Comparison of ENCODE assay signal across 13 cellular contexts in genomic region chr2:38463752-38464151, GRCh38.
DNase-seq lines count a peak whose midpoint lies in the region; TF ChIP-seq lines count a peak whose summit lies in the region.
"Had no signal": no experiment of that assay in that cellular context is flagged by ENCODE, and none has a peak within 500 bp of the region (broad histone marks: within the 10 kb centered on the region; RNA-seq: fewer than 3 reads in every experiment).

No MANE protein-coding gene starts in this region.

- H3K27me3 Mint-ChIP-seq in type B pancreatic cell = no peaks in the 10 kb centered on the region

- POLR2A ChIA-PET in HEK293T (lab: Yijun Ruan, JAX) = no interaction called here

- no peak overlapping the region for H3K4me3 Mint-ChIP-seq in type B pancreatic cell
- H3K4me3 Mint-ChIP-seq: CD4-positive, CD25-positive, alpha-beta regulatory T cell had no signal

- peaks cover 0 to 5% of the 10 kb centered on the region in 2 donors for H3K4me1 ChIP-seq in esophagus (ENCODE audit: control insufficient read depth in 2 of 2, insufficient read depth in 2 of 2, low read length in 1 of 2)
- peaks cover 63% of the 10 kb centered on the region for H3K4me1 ChIP-seq in muscle layer of colon (ENCODE audit: insufficient read depth, low read length)

- no peaks in the 10 kb centered on the region for H3K9me3 ChIP-seq in esophagus (ENCODE audit: control insufficient read depth in 2 of 2, insufficient read depth in 1 of 2, low read depth in 1 of 2, low read length in 1 of 2)
- no peaks in the 10 kb centered on the region for H3K9me3 ChIP-seq in muscle layer of colon (ENCODE audit: low read length)
- H3K9me3 ChIP-seq: BLaER1 treated with 17β-estradiol and CSF1 and Interleukin-3, amounts not matched to agents 10 nM and 100 nM had no signal

- 85 to 87% methylated on average over 4 of the region's 4 CpGs for WGBS in esophagus, 2 donors

- H3K27ac ChIP-seq in esophagus (ENCODE audit: low read depth in 2 of 2, low read length in 1 of 2) = peak overlapping the region; percentile 38 to 57
- peak overlapping the region; percentile 31 for H3K27ac ChIP-seq in muscle layer of colon (ENCODE audit: low read depth, low read length)
- H3K27ac ChIP-seq in coronary artery = no peak overlapping the region
- H3K27ac ChIP-seq: BLaER1 treated with 17β-estradiol and CSF1 and Interleukin-3, amounts not matched to agents 10 nM and 100 nM; GM23248 had no signal

- H3K9ac ChIP-seq in muscle layer of colon (ENCODE audit: low read length) = no peak overlapping the region
- H3K9ac ChIP-seq: BLaER1 treated with 17β-estradiol and CSF1 and Interleukin-3, amounts not matched to agents 10 nM and 100 nM; GM23248 had no signal

- H3K4me1 Mint-ChIP-seq in type B pancreatic cell (ENCODE audit: unreplicated experiment) = peaks cover 25% of the 10 kb centered on the region
- H3K4me1 Mint-ChIP-seq: CD4-positive, CD25-positive, alpha-beta regulatory T cell had no signal

- TF ChIP-seq CTCF in type B pancreatic cell (conservative IDR thresholded peaks at IDR 0.05) (no peak), coronary artery (IDR thresholded peaks at IDR 0.05) (no peak)

- H3K4me3 ChIP-seq in esophagus (ENCODE audit: low read depth in 1 of 2, low read length in 2 of 2) (no peak overlapping the region), muscle layer of colon (ENCODE audit: low read depth in 1 of 2, low read length in 2 of 2) (no peak overlapping the region), coronary artery (no peak overlapping the region)
- H3K4me3 ChIP-seq: BLaER1 treated with 17β-estradiol and CSF1 and Interleukin-3, amounts not matched to agents 10 nM and 100 nM; GM23248 had no signal

- H3K36me3 ChIP-seq in esophagus (ENCODE audit: control insufficient read depth in 2 of 2, insufficient read depth in 2 of 2, low read length in 1 of 2) (no peaks in the 10 kb centered on the region), muscle layer of colon (ENCODE audit: insufficient read depth, low read length) (no peaks in the 10 kb centered on the region)
- H3K36me3 ChIP-seq: BLaER1 treated with 17β-estradiol and CSF1 and Interleukin-3, amounts not matched to agents 10 nM and 100 nM had no signal

- H3K27me3 ChIP-seq in esophagus (ENCODE audit: control insufficient read depth in 1 of 2, insufficient read depth in 2 of 2, low read length in 2 of 2) = no peaks in the 10 kb centered on the region
- no peaks in the 10 kb centered on the region for H3K27me3 ChIP-seq in muscle layer of colon (ENCODE audit: control insufficient read depth in 1 of 2, insufficient read depth in 2 of 2, low read length in 2 of 2)
- H3K27me3 ChIP-seq: BLaER1 treated with 17β-estradiol and CSF1 and Interleukin-3, amounts not matched to agents 10 nM and 100 nM had no signal

- CTCF ChIA-PET in HEK293T (lab: Yijun Ruan, JAX) = no interaction called here

- no peaks in the 10 kb centered on the region for H3K9me3 Mint-ChIP-seq in type B pancreatic cell

- peak overlapping the region; percentile 46 for H3K27ac Mint-ChIP-seq in type B pancreatic cell
- H3K27ac Mint-ChIP-seq: CD4-positive, CD25-positive, alpha-beta regulatory T cell had no signal

- DNase-seq in HEK293T (ENCODE audit: extremely low spot score) = no peak
- no peak for DNase-seq in type B pancreatic cell (ENCODE audit: extremely low spot score, unreplicated experiment)
- no peak for DNase-seq in dedifferentiated amniotic fluid mesenchymal stem cell (ENCODE audit: extremely low spot score)
- no peak for DNase-seq in coronary artery (ENCODE audit: low spot score)
- no peak for DNase-seq in stimulated activated CD8-positive, alpha-beta memory T cell treated with anti-CD3 and anti-CD28 coated beads, Interleukin-4, amount 100 ng/mL, for 48 hours
- DNase-seq: 8988T; CD4-positive, CD25-positive, alpha-beta regulatory T cell; DMS53; GF-D8; GM23248 had no signal

- H3K36me3 Mint-ChIP-seq in type B pancreatic cell = no peaks in the 10 kb centered on the region
- H3K36me3 Mint-ChIP-seq: CD4-positive, CD25-positive, alpha-beta regulatory T cell had no signal

TF ChIP-seq in HEK293T, 16 proteins besides CTCF, POLR2A, EP300 and RAD21:
- TF ChIP-seq ARNT (IDR thresholded peaks at IDR 0.05) (no peak), SUZ12 (IDR thresholded peaks at IDR 0.05) (no peak), BHLHE40 (IDR thresholded peaks at IDR 0.05; ENCODE audit: borderline replicate concordance) (no peak), SP1 (IDR thresholded peaks at IDR 0.05) (no peak), FOXK2 (IDR thresholded peaks at IDR 0.05) (no peak), LEF1 (IDR thresholded peaks at IDR 0.05; ENCODE audit: borderline replicate concordance) (no peak), ZNF384 (IDR thresholded peaks at IDR 0.05) (no peak), PKNOX1 (IDR thresholded peaks at IDR 0.05) (peak; percentile 25; the same call in 1 of the 2 replicates)

Comparison
In these comparisons a context has a peak if more than half of its experiments do, and no peak if none do; other contexts are left out.
1. H3K27ac ChIP-seq: peak in esophagus (2 of 2) and muscle layer of colon (single experiment); none in coronary artery (0 of 2).